19 cellular contexts compared by ENCODE assay signal in genomic region chr10:113754125-113754524, GRCh38. TPM values are rescaled to one million over a fixed set of nuclear protein-coding genes. Genes with fewer than 3 reads are reported as not detected.
A peak's percentile ranks its signal among the peaks of the same experiment; 100 is the strongest.
DNase-seq lines count a peak whose midpoint lies in the region; ATAC-seq and FAIRE-seq lines count a peak whose summit lies in the region.
"Had no signal": no experiment of that assay in that cellular context is flagged by ENCODE, and none has a peak within 500 bp of the region (broad histone marks: within the 10 kb centered on the region; RNA-seq: fewer than 3 reads in every experiment).

No MANE protein-coding gene starts in this region.

- H3K27me3 ChIP-seq in small intestine (ENCODE audit: control insufficient read depth in 2 of 2, insufficient read depth in 2 of 2, low read length in 2 of 2): no peaks in the 10 kb centered on the region

- peaks cover 0 to 1% of the 10 kb centered on the region in 2 donors for H3K36me3 ChIP-seq in small intestine (ENCODE audit: control insufficient read depth in 2 of 2, insufficient read depth in 2 of 2, low read length in 2 of 2)
- H3K36me3 ChIP-seq: HAP-1 had no signal

- 50 to 74% (median 51%) methylated on average over 3 of the region's 3 CpGs for whole genome bisulfite sequencing in small intestine, 3 donors

- H3K27ac ChIP-seq in small intestine (ENCODE audit: low read depth in 1 of 2, low read length in 1 of 2) (peak overlapping the region; percentile 36 to 76), substantia nigra (ENCODE audit: low read depth, low read length, poor library complexity, severe bottlenecking) (no peak overlapping the region)

- H3K4me1 ChIP-seq in small intestine (ENCODE audit: control insufficient read depth in 2 of 2, insufficient read depth in 1 of 2, low read depth in 1 of 2, low read length in 1 of 2): peaks cover 3 to 7% of the 10 kb centered on the region in 2 donors
- H3K4me1 ChIP-seq: HAP-1 had no signal

- FAIRE-seq in small intestine (lab: Jason Lieb, UNC): no peak
- FAIRE-seq: GM12892, H1 had no signal

- DNase-seq in HT1080 (ENCODE audit: low read depth) (peak; percentile 3), RPMI7951 (ENCODE audit: low read depth) (peak; percentile 32), small intestine (no peak), substantia nigra (lab: John Stamatoyannopoulos, UW) (no peak), T1000 (lab: John Stamatoyannopoulos, UW) (no peak), NCI-H1092 (lab: John Stamatoyannopoulos, UW) (no peak)
- DNase-seq: CD8-positive, alpha-beta memory T cell; DND-41; GDM1; IMR-90; KBM-7 had no signal

- no peaks in the 10 kb centered on the region for H3K9me3 ChIP-seq in small intestine (ENCODE audit: control insufficient read depth, low read depth)
- H3K9me3 ChIP-seq: Caco-2, HAP-1 had no signal

- ATAC-seq in GM19025 (IDR thresholded peaks at IDR 0.05; ENCODE audit: low read depth, unreplicated experiment): peak; percentile 53
- no peak for ATAC-seq in HG03159 (IDR thresholded peaks at IDR 0.05; ENCODE audit: unreplicated experiment)

- peak overlapping the region in 1 of 2 donors; percentile 9 for H3K4me3 ChIP-seq in small intestine (ENCODE audit: low read depth in 1 of 2, low read length in 2 of 2)
- H3K4me3 ChIP-seq: HAP-1 had no signal

RNA-seq across cellular contexts. Expression of gene PLEKHS1, which starts 2.6 kb away (rescaled TPM):
- total RNA-seq in HT1080 (2014; rRNA removed; shearing (Covaris generic)): not detected in 2 replicates
- polyA plus RNA-seq in HT1080 (2015; cell fraction: cytosol; rRNA removed): not detected in 2 replicates
- not detected in 2 replicates for polyA plus RNA-seq in HT1080 (2015; cell fraction: nucleus; rRNA removed)
- 0.29 and 0.84 TPM in 2 replicates for total RNA-seq in RPMI7951 (2014; rRNA removed; shearing (Covaris generic))
- 10 to 100 TPM; 23.1 to 40.5 (median 39.2) TPM for polyA plus RNA-seq in small intestine
- total RNA-seq: A673; Caco-2; CD8-positive, alpha-beta memory T cell; H1; IMR-90 had no signal
- polyA plus RNA-seq: BJ; CD8-positive, alpha-beta memory T cell; H1; IMR-90 had no signal

Comparison
In these comparisons a context has a peak if more than half of its experiments do, and no peak if none do; other contexts are left out.
1. DNase-seq: peak in HT1080 (single experiment) and RPMI7951 (single experiment); none in small intestine (single experiment), substantia nigra (0 of 49), T1000 (single experiment) and NCI-H1092 (single experiment).